Comparison of ENCODE assay signal across 9 cellular contexts in genomic region chr7:120404042-120404441, GRCh38.
DNase-seq lines count a peak whose midpoint lies in the region; ATAC-seq lines count a peak whose summit lies in the region.
"Had no signal": no experiment of that assay in that cellular context is flagged by ENCODE, and none has a peak within 500 bp of the region (broad histone marks: within the 10 kb centered on the region; RNA-seq: fewer than 3 reads in every experiment).

No MANE protein-coding gene starts in this region.

- no peak overlapping the region for H3K4me3 Mint-ChIP-seq in activated CD4-positive, alpha-beta T cell treated with anti-CD3 and anti-CD28 coated beads, Interleukin-2, amount 10 ng/mL, durations not matched to agents 24 days and 14 days
- H3K4me3 Mint-ChIP-seq: activated naive CD8-positive, alpha-beta T cell had no signal

- no peaks in the 10 kb centered on the region for H3K36me3 Mint-ChIP-seq in activated CD4-positive, alpha-beta T cell treated with anti-CD3 and anti-CD28 coated beads, Interleukin-2, amount 10 ng/mL, durations not matched to agents 24 days and 14 days (ENCODE audit: low read depth)
- H3K36me3 Mint-ChIP-seq: activated naive CD8-positive, alpha-beta T cell had no signal

- intact Hi-C loops in activated CD4-positive, alpha-beta T cell treated with anti-CD3 and anti-CD28 coated beads, Interleukin-2, amount 10 ng/mL, durations not matched to agents 24 days and 14 days (cut with micrococcal nuclease), result no loop called here

- DNase-seq in NCI-H226, result peak; percentile 6
- peak; percentile 53 for DNase-seq in renal cortical epithelial cell (ENCODE audit: low read depth)
- DNase-seq in stimulated activated naive CD4-positive, alpha-beta T cell treated with Interleukin-2 at 50 U/mL for 16 hours (lab: John Stamatoyannopoulos, UW), result no peak
- DNase-seq in activated CD4-positive, alpha-beta T cell treated with anti-CD3 and anti-CD28 coated beads, Interleukin-2, amount 10 ng/mL, durations not matched to agents 24 days and 14 days, result no peak
- DNase-seq in activated CD8-positive, alpha-beta memory T cell treated with anti-CD3 and anti-CD28 coated beads for 24 hours, result no peak
- DNase-seq: NCI-H446 treated with DMSO at 0.1 percent for 48 hours had no signal

- no peak overlapping the region for H3K27ac Mint-ChIP-seq in activated CD4-positive, alpha-beta T cell treated with anti-CD3 and anti-CD28 coated beads, Interleukin-2, amount 10 ng/mL, durations not matched to agents 24 days and 14 days
- H3K27ac Mint-ChIP-seq: activated naive CD8-positive, alpha-beta T cell had no signal

- no peaks in the 10 kb centered on the region for H3K27me3 Mint-ChIP-seq in activated CD4-positive, alpha-beta T cell treated with anti-CD3 and anti-CD28 coated beads, Interleukin-2, amount 10 ng/mL, durations not matched to agents 24 days and 14 days
- H3K27me3 Mint-ChIP-seq: activated naive CD8-positive, alpha-beta T cell had no signal

- H3K9me3 Mint-ChIP-seq in activated CD4-positive, alpha-beta T cell treated with anti-CD3 and anti-CD28 coated beads, Interleukin-2, amount 10 ng/mL, durations not matched to agents 24 days and 14 days, result no peaks in the 10 kb centered on the region

- H3K4me1 Mint-ChIP-seq in activated CD4-positive, alpha-beta T cell treated with anti-CD3 and anti-CD28 coated beads, Interleukin-2, amount 10 ng/mL, durations not matched to agents 24 days and 14 days, result no peaks in the 10 kb centered on the region

- ATAC-seq in GM19351 (IDR thresholded peaks at IDR 0.05; ENCODE audit: unreplicated experiment), result peak; percentile 60
- peak; percentile 56 for ATAC-seq in HG02763 (IDR thresholded peaks at IDR 0.05; ENCODE audit: unreplicated experiment)

Comparison
In these comparisons a context has a peak if more than half of its experiments do, and no peak if none do; other contexts are left out.
1. DNase-seq: peak in NCI-H226 (single experiment) and renal cortical epithelial cell (single experiment); none in stimulated activated naive CD4-positive, alpha-beta T cell treated with Interleukin-2 at 50 U/mL for 16 hours (single experiment), activated CD4-positive, alpha-beta T cell treated with anti-CD3 and anti-CD28 coated beads, Interleukin-2, amount 10 ng/mL, durations not matched to agents 24 days and 14 days (single experiment) and activated CD8-positive, alpha-beta memory T cell treated with anti-CD3 and anti-CD28 coated beads for 24 hours (single experiment).